Comparison of ENCODE assay signal across 28 cellular contexts in genomic region chr10:43997330-43997729, GRCh38.
"Had no signal": no experiment of that assay in that cellular context is flagged by ENCODE, and none has a peak within 500 bp of the region (broad histone marks: within the 10 kb centered on the region; RNA-seq: fewer than 3 reads in every experiment).

No MANE protein-coding gene starts in this region.

- H3K9ac ChIP-seq: KMS-11, SK-N-SH had no signal

- H3K27ac ChIP-seq: KMS-11, Peyer's patch, SJSA1 had no signal

- H3K36me3 ChIP-seq: Peyer's patch, SJSA1 had no signal

- H3K4me2 ChIP-seq: KMS-11, SK-N-SH had no signal

- H3K9me3 ChIP-seq: Peyer's patch, SJSA1, SK-N-SH had no signal

- ATAC-seq: activated CD4-positive, alpha-beta T cell treated with anti-CD3 and anti-CD28 coated beads for 36 hours; activated CD4-positive, CD25-positive, alpha-beta regulatory T cell treated with anti-CD3 and anti-CD28 coated beads, Interleukin-2, amount 50 U/mL, for 24 hours; activated CD8-positive, alpha-beta T cell treated with anti-CD3 and anti-CD28 coated beads, Interleukin-2, amount 10 ng/mL, durations not matched to agents 7 days and 5 days; PC-3; WTC11 had no signal

- H3K4me1 ChIP-seq: Peyer's patch had no signal

- H3K4me3 ChIP-seq: Peyer's patch, SJSA1 had no signal

- H3K27me3 ChIP-seq: Peyer's patch, SJSA1 had no signal

- DNase-seq: activated CD4-positive, alpha-beta T cell treated with anti-CD3 and anti-CD28 coated beads for 36 hours; activated CD4-positive, alpha-beta T cell treated with anti-CD3 and anti-CD28 coated beads, Interleukin-2, amount 10 ng/mL, durations not matched to agents 7 days and 5 days; activated CD4-positive, alpha-beta T cell treated with anti-CD3 and anti-CD28 coated beads, Interleukin-2, amount 50 U/mL, for 48 hours; activated CD8-positive, alpha-beta T cell treated with anti-CD3 and anti-CD28 coated beads, Interleukin-2, amount 10 ng/mL, durations not matched to agents 7 days and 5 days; activated gamma-delta T cell; activated naive CD4-positive, alpha-beta T cell treated with Interleukin-2 at 50 U/mL for 16 hours; activated naive CD8-positive, alpha-beta T cell treated with anti-CD3 and anti-CD28 coated beads, Interleukin-2, amount 10 ng/mL, durations not matched to agents 7 days and 5 days; activated T-cell treated with anti-CD3 and anti-CD28 coated beads, Interleukin-2, amount 50 U/mL, for 24 hours; caudate nucleus; NCI-H1105; NCI-H1417 treated with DMSO at 0.1 percent for 48 hours; NCI-H1930; NCI-H2081 treated with DMSO at 0.1 percent for 48 hours; NCI-H226; NCI-H446 treated with DMSO at 0.1 percent for 48 hours; NCI-H524; NCI-H69; NCI-H82; NK-92 treated with Interleukin-12 subunit alpha and Interleukin-12 subunit beta, amount 100 ng/mL, for 24 hours; PC-3; Peyer's patch; RPMI8226; SHP77 treated with DMSO at 0.1 percent for 48 hours; SK-N-SH had no signal
